11 cellular contexts compared by ENCODE assay signal in genomic region chr1:208724079-208724478, GRCh38.
"Had no signal": no experiment of that assay in that cellular context is flagged by ENCODE, and none has a peak within 500 bp of the region (broad histone marks: within the 10 kb centered on the region; RNA-seq: fewer than 3 reads in every experiment).

No MANE protein-coding gene starts in this region.

- H3K4me2 ChIP-seq: hepatocyte had no signal

- H3K36me3 ChIP-seq: breast epithelium, upper lobe of left lung had no signal

- H3K79me2 ChIP-seq: hepatocyte had no signal

- H3K4me3 ChIP-seq: breast epithelium, hepatocyte, upper lobe of left lung had no signal

- DNase-seq: activated CD4-positive, alpha-beta T cell treated with anti-CD3 and anti-CD28 coated beads, Interleukin-2, amount 50 U/mL, for 4 hours; activated effector memory CD4-positive, alpha-beta T cell treated with anti-CD3 and anti-CD28 coated beads, Interleukin-2, amount 50 U/mL, for 16 hours; activated naive CD8-positive, alpha-beta T cell treated with anti-CD3 and anti-CD28 coated beads, Interleukin-2, amount 10 ng/mL, durations not matched to agents 7 days and 5 days; activated T-cell treated with anti-CD3 and anti-CD28 coated beads, Interleukin-2, amount 50 U/mL, for 1 hour; aorta; kidney glomerular epithelial cell; stimulated activated CD4-positive, alpha-beta T cell treated with anti-CD3 and anti-CD28 coated beads, Interleukin-4, amount 100 ng/mL, for 1 hour; stimulated activated CD8-positive, alpha-beta memory T cell treated with anti-CD3 and anti-CD28 coated beads, Interleukin-4, amount 100 ng/mL, for 48 hours; upper lobe of left lung had no signal

- H3K27ac ChIP-seq: breast epithelium, hepatocyte, upper lobe of left lung had no signal

- H2AFZ ChIP-seq: hepatocyte had no signal

- H3K4me1 ChIP-seq: breast epithelium, upper lobe of left lung had no signal

- H3K27me3 ChIP-seq: breast epithelium, hepatocyte, upper lobe of left lung had no signal
